21 cellular contexts compared by ENCODE assay signal in the genomic region with DNA sequence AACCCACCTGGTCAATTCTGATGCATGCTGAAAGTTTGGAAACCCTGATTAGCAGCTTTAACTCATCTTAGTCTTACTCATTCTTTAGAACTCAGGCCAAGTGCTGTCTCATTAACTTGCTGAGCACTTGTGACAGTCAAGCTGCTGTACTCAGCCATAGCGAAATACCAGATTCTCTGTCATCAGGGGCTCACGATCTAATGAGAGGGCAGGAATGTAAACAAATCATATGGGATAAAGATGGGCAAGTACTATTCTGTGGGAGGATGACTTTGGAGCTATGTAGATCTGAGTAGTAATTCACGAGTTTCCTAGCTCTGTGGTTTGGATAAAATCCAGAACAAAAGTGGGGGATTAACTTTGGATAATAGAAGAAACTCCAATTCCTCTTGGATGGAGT.
DNase-seq lines count a peak whose midpoint lies in the region; ATAC-seq and TF ChIP-seq lines count a peak whose summit lies in the region.
"Had no signal": no experiment of that assay in that cellular context is flagged by ENCODE, and none has a peak within 500 bp of the region (broad histone marks: within the 10 kb centered on the region; RNA-seq: fewer than 3 reads in every experiment).

No MANE protein-coding gene starts in this region.

- H3K36me3 ChIP-seq in neuronal stem cell (replicated peaks in 1 of 2; ENCODE audit: control insufficient read depth in 2 of 2, insufficient read depth in 2 of 2, low read length in 2 of 2) (no peaks in the 10 kb centered on the region), right atrium auricular region (no peaks in the 10 kb centered on the region)
- H3K36me3 ChIP-seq: esophagus squamous epithelium had no signal

- no peaks in the 10 kb centered on the region for H3K79me1 ChIP-seq in neuronal stem cell (ENCODE audit: low read depth, low read length)

- no peak for ATAC-seq in GM19455 (IDR thresholded peaks at IDR 0.05; ENCODE audit: unreplicated experiment)
- no peak for ATAC-seq in HG02840 (IDR thresholded peaks at IDR 0.05; ENCODE audit: low FRiP score, unreplicated experiment)
- ATAC-seq: psoas muscle had no signal

- WGBS in neuronal stem cell (ENCODE audit: extremely low coverage in 2 of 2, insufficient read length in 2 of 2, insufficient replicate concordance in 1 of 2), 2 donors: no CpG with 5 or more reads among the region's 3 CpGs

- DNase-seq in DMS79 (lab: John Stamatoyannopoulos, UW): peak; percentile 58
- peak; percentile 17 for DNase-seq in LHCN-M2 (ENCODE audit: low read depth)
- DNase-seq in epidermal melanocyte (ENCODE audit: insufficient read length, low spot score): peak; percentile 33
- no peak for DNase-seq in neuronal stem cell (ENCODE audit: low spot score)
- DNase-seq in T-helper 2 cell treated with Interferon-gamma antibody and Interleukin-4, amounts not matched to agents 5 μg/mL and 100 μg/mL, for 36 hours (ENCODE audit: low spot score): no peak
- DNase-seq in right atrium auricular region (ENCODE audit: low spot score): no peak
- DNase-seq: activated T-cell treated with anti-CD3 and anti-CD28 coated beads, Interleukin-2, amount 50 U/mL, for 1 hour; amygdala; C1 segment of cervical spinal cord; cortex of kidney; esophagus squamous epithelium; GDM1; midbrain; NCI-H1092 treated with DMSO at 0.1 percent for 48 hours; NCI-H510A treated with DMSO at 0.1 percent for 48 hours; PC-9; psoas muscle; stimulated activated CD4-positive, alpha-beta T cell treated with anti-CD3 and anti-CD28 coated beads, Interleukin-2, amount 100 ng/mL, for 24 hours; T-helper 1 cell had no signal

- H4K91ac ChIP-seq in neuronal stem cell (ENCODE audit: low read depth, low read length, poor library complexity): no peak overlapping the region

- no peak overlapping the region for H2BK120ac ChIP-seq in neuronal stem cell (ENCODE audit: low read depth, low read length)

- H3K9me3 Mint-ChIP-seq in T-helper 2 cell treated with Interferon-gamma antibody and Interleukin-4, amounts not matched to agents 5 μg/mL and 100 μg/mL, for 36 hours: no peaks in the 10 kb centered on the region

- no peak overlapping the region for H3K27ac ChIP-seq in neuronal stem cell (replicated peaks; ENCODE audit: low read length)
- no peak overlapping the region for H3K27ac ChIP-seq in right atrium auricular region
- H3K27ac ChIP-seq: esophagus squamous epithelium, PC-9, psoas muscle had no signal

- H3K4me3 ChIP-seq in neuronal stem cell (ENCODE audit: low read length in 2 of 2) (no peak overlapping the region), right atrium auricular region (no peak overlapping the region)
- H3K4me3 ChIP-seq: esophagus squamous epithelium, PC-9, psoas muscle had no signal

- H3K14ac ChIP-seq in neuronal stem cell (ENCODE audit: low read length): no peak overlapping the region

- H3K18ac ChIP-seq in neuronal stem cell (ENCODE audit: low read length): no peak overlapping the region

- H3K4me1 Mint-ChIP-seq in T-helper 2 cell treated with Interferon-gamma antibody and Interleukin-4, amounts not matched to agents 5 μg/mL and 100 μg/mL, for 36 hours (ENCODE audit: low read depth): no peaks in the 10 kb centered on the region

- no peak for TF ChIP-seq CTCF in right atrium auricular region (IDR thresholded peaks at IDR 0.05)

- H3K27me3 ChIP-seq in neuronal stem cell (ENCODE audit: control insufficient read depth in 3 of 3, insufficient read depth in 3 of 3, low read depth in 1 of 3, low read length in 3 of 3): no peaks in the 10 kb centered on the region
- no peaks in the 10 kb centered on the region for H3K27me3 ChIP-seq in right atrium auricular region

- peaks cover 2% of the 10 kb centered on the region for H3K27me3 Mint-ChIP-seq in T-helper 2 cell treated with Interferon-gamma antibody and Interleukin-4, amounts not matched to agents 5 μg/mL and 100 μg/mL, for 36 hours (ENCODE audit: low read depth)

- H3K36me3 Mint-ChIP-seq in T-helper 2 cell treated with Interferon-gamma antibody and Interleukin-4, amounts not matched to agents 5 μg/mL and 100 μg/mL, for 36 hours (ENCODE audit: low read depth): no peaks in the 10 kb centered on the region

- H4K8ac ChIP-seq in neuronal stem cell (ENCODE audit: low read depth, low read length): no peak overlapping the region

- H2AK5ac ChIP-seq in neuronal stem cell (ENCODE audit: low read depth, low read length): no peak overlapping the region

- H3K4me1 ChIP-seq in neuronal stem cell (ENCODE audit: control insufficient read depth in 2 of 2, insufficient read depth in 1 of 2, low read depth in 1 of 2, low read length in 2 of 2) (peaks cover 7 to 15% of the 10 kb centered on the region in 2 donors), right atrium auricular region (no peaks in the 10 kb centered on the region)
- H3K4me1 ChIP-seq: psoas muscle had no signal

- no peak overlapping the region for H3K27ac Mint-ChIP-seq in T-helper 2 cell treated with Interferon-gamma antibody and Interleukin-4, amounts not matched to agents 5 μg/mL and 100 μg/mL, for 36 hours

- H3K9me3 ChIP-seq in neuronal stem cell (replicated peaks in 1 of 2; ENCODE audit: control insufficient read depth in 2 of 2, insufficient read depth in 1 of 2, low read depth in 1 of 2, low read length in 2 of 2) (no peaks in the 10 kb centered on the region), right atrium auricular region (no peaks in the 10 kb centered on the region)
- H3K9me3 ChIP-seq: esophagus squamous epithelium, psoas muscle had no signal

- H2BK5ac ChIP-seq in neuronal stem cell (ENCODE audit: low read length): no peak overlapping the region

- H3K23ac ChIP-seq in neuronal stem cell (ENCODE audit: low read depth, low read length, poor library complexity): no peak overlapping the region

- no peak overlapping the region for H3K4me3 Mint-ChIP-seq in T-helper 2 cell treated with Interferon-gamma antibody and Interleukin-4, amounts not matched to agents 5 μg/mL and 100 μg/mL, for 36 hours

- no peak overlapping the region for H2BK12ac ChIP-seq in neuronal stem cell (ENCODE audit: low read length)

- H3K9ac ChIP-seq in neuronal stem cell (ENCODE audit: low read depth, low read length, poor library complexity): no peak overlapping the region

- no peak overlapping the region for H2BK15ac ChIP-seq in neuronal stem cell (ENCODE audit: low read length)

- peak overlapping the region; percentile 2 for H2AFZ ChIP-seq in neuronal stem cell (ENCODE audit: low read length)
- H2AFZ ChIP-seq: PC-9 had no signal

- H3K4me2 ChIP-seq in neuronal stem cell (ENCODE audit: insufficient read depth, low read length, poor library complexity, severe bottlenecking): no peak overlapping the region
- H3K4me2 ChIP-seq: PC-9 had no signal

- no peak overlapping the region for H3K4ac ChIP-seq in neuronal stem cell (ENCODE audit: low read length)

Comparison
In these comparisons a context has a peak if more than half of its experiments do, and no peak if none do; other contexts are left out.
1. DNase-seq: peak in DMS79 (single experiment), LHCN-M2 (single experiment) and epidermal melanocyte (single experiment); none in neuronal stem cell (single experiment), T-helper 2 cell treated with Interferon-gamma antibody and Interleukin-4, amounts not matched to agents 5 μg/mL and 100 μg/mL, for 36 hours (single experiment) and right atrium auricular region (single experiment).